In genomic region chr9:37390759-37391158, GRCh38 we compare ENCODE assay signal across 1 cellular context.
TF ChIP-seq lines count a peak whose summit lies in the region.

No MANE protein-coding gene starts in this region.

TF ChIP-seq in K562, 482 proteins besides CTCF, POLR2A, EP300 and RAD21 (continued from another document):
- TF ChIP-seq ZBTB40 (IDR thresholded peaks at IDR 0.05) (no peak), ZBTB40 (CRISPR knock-in tag; IDR thresholded peaks at IDR 0.05) (no peak), TRIM28 (IDR thresholded peaks at IDR 0.05) (no peak)
